Comparison of ENCODE assay signal across 10 cellular contexts in genomic region chr7:90701021-90701420, GRCh38.
DNase-seq lines count a peak whose midpoint lies in the region; ATAC-seq and TF ChIP-seq lines count a peak whose summit lies in the region.
"Had no signal": no experiment of that assay in that cellular context is flagged by ENCODE, and none has a peak within 500 bp of the region (broad histone marks: within the 10 kb centered on the region; RNA-seq: fewer than 3 reads in every experiment).

No MANE protein-coding gene starts in this region.

- no peaks in the 10 kb centered on the region for H3K27me3 ChIP-seq in body of pancreas
- H3K27me3 ChIP-seq in sigmoid colon: no peaks in the 10 kb centered on the region
- H3K27me3 ChIP-seq: transverse colon had no signal

- peak; percentile 66 for ATAC-seq in GM18868 (IDR thresholded peaks at IDR 0.05; ENCODE audit: unreplicated experiment)
- ATAC-seq in HG02798 (IDR thresholded peaks at IDR 0.05; ENCODE audit: poor library complexity, unreplicated experiment): peak; percentile 63
- ATAC-seq in body of pancreas: peak; percentile 47
- ATAC-seq in GM19023 (IDR thresholded peaks at IDR 0.05; ENCODE audit: unreplicated experiment): no peak
- no peak for ATAC-seq in HG02970 (IDR thresholded peaks at IDR 0.05; ENCODE audit: low FRiP score, unreplicated experiment)

- H3K27ac ChIP-seq in body of pancreas: peak overlapping the region in 3 of 4 donors; percentile 38 to 62 (median 55)
- H3K27ac ChIP-seq in sigmoid colon: peak overlapping the region in 3 of 4 donors; percentile 3 to 35 (median 19)
- H3K27ac ChIP-seq: transverse colon had no signal

- intact Hi-C loops in body of pancreas (cut with DNase I) (no loop called here), sigmoid colon (cut with DNase I) (no loop called here)

- H3K4me3 ChIP-seq in body of pancreas (no peak overlapping the region), sigmoid colon (peak overlapping the region in 3 of 4 donors; percentile 1 to 26 (median 9))

- TF ChIP-seq POLR2A in body of pancreas (IDR thresholded peaks at IDR 0.05): no peak
- no peak for TF ChIP-seq POLR2A in sigmoid colon (IDR thresholded peaks at IDR 0.05)

- H3K36me3 ChIP-seq in body of pancreas (replicated peaks in 1 of 2; ENCODE audit: insufficient read depth in 1 of 2, low read depth in 2 of 2): no peaks in the 10 kb centered on the region
- no peaks in the 10 kb centered on the region for H3K36me3 ChIP-seq in sigmoid colon
- H3K36me3 ChIP-seq: transverse colon had no signal

- 15 to 21% methylated on average over 3 of the region's 3 CpGs for WGBS in body of pancreas, 2 donors
- WGBS in sigmoid colon, 2 donors: 24 to 37% methylated on average over 3 of the region's 3 CpGs

- TF ChIP-seq CTCF in body of pancreas (IDR thresholded peaks at IDR 0.05) (no peak), sigmoid colon (IDR thresholded peaks at IDR 0.05) (no peak)

- H3K4me1 ChIP-seq in body of pancreas (peaks cover 23% of the 10 kb centered on the region), sigmoid colon (peaks cover 0 to 9% (median 3%) of the 10 kb centered on the region in 4 donors)
- H3K4me1 ChIP-seq: transverse colon had no signal

- H3K9me3 ChIP-seq in body of pancreas: no peaks in the 10 kb centered on the region
- no peaks in the 10 kb centered on the region for H3K9me3 ChIP-seq in sigmoid colon
- H3K9me3 ChIP-seq: transverse colon had no signal

- DNase-seq in body of pancreas: no peak
- no peak for DNase-seq in sigmoid colon
- DNase-seq in middle frontal gyrus (ENCODE audit: extremely low spot score, low spot score): no peak
- no peak for DNase-seq in iPS-NIHi7 (ENCODE audit: extremely low spot score)
- DNase-seq: GF-D8, transverse colon had no signal

- TF ChIP-seq EP300 in sigmoid colon (IDR thresholded peaks at IDR 0.05): no peak

Comparison
In these comparisons a context has a peak if more than half of its experiments do, and no peak if none do; other contexts are left out.
1. ATAC-seq: peak in GM18868 (single experiment), HG02798 (single experiment) and body of pancreas (single experiment); none in GM19023 (single experiment) and HG02970 (single experiment).
2. H3K4me3 ChIP-seq: peak in sigmoid colon (3 of 4); none in body of pancreas (0 of 2).